21 cellular contexts compared by ENCODE assay signal in genomic region chr5:14708551-14708950, GRCh38. TPM values are rescaled to one million over a fixed set of nuclear protein-coding genes. Genes with fewer than 3 reads are reported as not detected.
DNase-seq lines count a peak whose midpoint lies in the region; ATAC-seq, FAIRE-seq and TF ChIP-seq lines count a peak whose summit lies in the region.
"Had no signal": no experiment of that assay in that cellular context is flagged by ENCODE, and none has a peak within 500 bp of the region (broad histone marks: within the 10 kb centered on the region; RNA-seq: fewer than 3 reads in every experiment).

No MANE protein-coding gene starts in this region.

- no peaks in the 10 kb centered on the region for H3K27me3 Mint-ChIP-seq in activated CD4-positive, alpha-beta T cell treated with anti-CD3 and anti-CD28 coated beads, Interleukin-2, amount 10 ng/mL, durations not matched to agents 7 days and 5 days
- no peaks in the 10 kb centered on the region for H3K27me3 Mint-ChIP-seq in T-helper 2 cell treated with Interferon-gamma antibody and Interleukin-4, amounts not matched to agents 5 μg/mL and 100 μg/mL, for 36 hours (ENCODE audit: low read depth)
- H3K27me3 Mint-ChIP-seq: stimulated activated naive B cell treated with anti-CD40 and anti-IgM and Interleukin-4, amounts not matched to agents 10 μg/mL and 1 μg/mL and 100 μg/mL, for 72 hours had no signal

- TF ChIP-seq EP300 in K562 (IDR thresholded peaks at IDR 0.05; ENCODE audit: low read length) (no peak), ovary (IDR thresholded peaks at IDR 0.05) (no peak)

- peaks cover 60% of the 10 kb centered on the region for H3K4me1 Mint-ChIP-seq in activated CD4-positive, alpha-beta T cell treated with anti-CD3 and anti-CD28 coated beads, Interleukin-2, amount 10 ng/mL, durations not matched to agents 7 days and 5 days
- H3K4me1 Mint-ChIP-seq in T-helper 2 cell treated with Interferon-gamma antibody and Interleukin-4, amounts not matched to agents 5 μg/mL and 100 μg/mL, for 36 hours (ENCODE audit: low read depth) = peaks cover 60% of the 10 kb centered on the region

- no peak for TF ChIP-seq RAD21 in K562 (CRISPR knock-in tag; conservative IDR thresholded peaks at IDR 0.05 in 1 of 2, IDR thresholded peaks at IDR 0.05 in 1 of 2)

- no TSS peak for BruUV-seq in K562 (replicated peaks; lab: Mats Ljungman, UMichigan)

- no peak overlapping the region for H3K4me3 ChIP-seq in K562
- no peak overlapping the region for H3K4me3 ChIP-seq in ovary
- H3K4me3 ChIP-seq: esophagus muscularis mucosa, left lung had no signal

- H2AFZ ChIP-seq in K562 (ENCODE audit: low read depth, low read length) = no peak overlapping the region

- no peaks in the 10 kb centered on the region for H3K9me1 ChIP-seq in K562 (ENCODE audit: control insufficient read depth, insufficient read depth, low read length)

- CTCF ChIA-PET in activated CD4-positive, alpha-beta T cell treated with anti-CD3 and anti-CD28 coated beads, Interleukin-2, amount 10 ng/mL, durations not matched to agents 7 days and 5 days (lab: Charles Lee) = interaction anchor here (1.1 to 1.8 kb wide), 7 partner anchors 14 to 383 kb away, joined by 3 to 7 read pairs (median 4); no protein-coding TSS in a partner anchor
- CTCF ChIA-PET in K562 (lab: Yijun Ruan, JAX; ENCODE audit: low intra/inter-chr PET ratio) = no interaction called here

- peaks cover 79% of the 10 kb centered on the region for H3K36me3 ChIP-seq in K562 (ENCODE audit: control insufficient read depth, insufficient read depth, low read length)
- H3K36me3 ChIP-seq in ovary = no peaks in the 10 kb centered on the region

- H3K27ac ChIP-seq in K562 (ENCODE audit: extremely low read depth, low read depth, low read length) (no peak overlapping the region), ovary (no peak overlapping the region)
- H3K27ac ChIP-seq: C4-2B, esophagus muscularis mucosa, KMS-11, left lung had no signal

- H4K20me1 ChIP-seq in K562 (replicated peaks; ENCODE audit: control insufficient read depth, insufficient read depth, low read length) = no peaks in the 10 kb centered on the region

- peaks cover 85% of the 10 kb centered on the region for H3K36me3 Mint-ChIP-seq in activated CD4-positive, alpha-beta T cell treated with anti-CD3 and anti-CD28 coated beads, Interleukin-2, amount 10 ng/mL, durations not matched to agents 7 days and 5 days (ENCODE audit: low read depth)
- peaks cover 87% of the 10 kb centered on the region for H3K36me3 Mint-ChIP-seq in T-helper 2 cell treated with Interferon-gamma antibody and Interleukin-4, amounts not matched to agents 5 μg/mL and 100 μg/mL, for 36 hours (ENCODE audit: low read depth)

- H3K9ac ChIP-seq in K562 (ENCODE audit: insufficient read depth in 1 of 2, low read depth in 2 of 2, low read length in 2 of 2) = no peak overlapping the region
- H3K9ac ChIP-seq: KMS-11 had no signal

- ATAC-seq in K562 = no peak
- ATAC-seq: left lung; Panc1; SK-N-SH treated with all-trans-retinoic acid at 6 μM for 48 hours; stimulated activated naive B cell treated with anti-CD40 and anti-IgM and Interleukin-4, amounts not matched to agents 10 μg/mL and 1 μg/mL and 100 μg/mL, for 72 hours had no signal

- H3K27ac Mint-ChIP-seq in activated CD4-positive, alpha-beta T cell treated with anti-CD3 and anti-CD28 coated beads, Interleukin-2, amount 10 ng/mL, durations not matched to agents 7 days and 5 days = peak overlapping the region; percentile 98
- peak overlapping the region; percentile 100 for H3K27ac Mint-ChIP-seq in T-helper 2 cell treated with Interferon-gamma antibody and Interleukin-4, amounts not matched to agents 5 μg/mL and 100 μg/mL, for 36 hours

- intact Hi-C loops in K562 (cut with micrococcal nuclease) (no loop called here), ovary (cut with DNase I) (no loop called here)

- no peaks in the 10 kb centered on the region for H3K27me3 ChIP-seq in K562 (ENCODE audit: control insufficient read depth in 2 of 2, insufficient read depth in 2 of 2, low read length in 2 of 2)
- H3K27me3 ChIP-seq in ovary = no peaks in the 10 kb centered on the region
- H3K27me3 ChIP-seq: esophagus muscularis mucosa, left lung had no signal

- POLR2A ChIA-PET in activated CD4-positive, alpha-beta T cell treated with anti-CD3 and anti-CD28 coated beads, Interleukin-2, amount 10 ng/mL, durations not matched to agents 7 days and 5 days (lab: Charles Lee) = interaction anchor here (0.6 kb wide), 1 partner anchor 162 kb away, joined by 7 read pairs; no protein-coding TSS in a partner anchor
- POLR2A ChIA-PET in K562 (lab: Yijun Ruan, JAX) = interaction anchor here (0.6 to 0.9 kb wide), 2 partner anchors 10 to 12 kb away, joined by 3 to 4 read pairs; no protein-coding TSS in a partner anchor

- H3K4me1 ChIP-seq in K562 (replicated peaks in 1 of 2; ENCODE audit: control insufficient read depth in 2 of 2, insufficient read depth in 2 of 2, low read length in 2 of 2) (peaks cover 1 to 15% of the 10 kb centered on the region in 2 experiments; a peak in 3 of 5 replicates), ovary (ENCODE audit: insufficient read depth) (no peaks in the 10 kb centered on the region)

- no peak overlapping the region for H3K4me3 Mint-ChIP-seq in activated CD4-positive, alpha-beta T cell treated with anti-CD3 and anti-CD28 coated beads, Interleukin-2, amount 10 ng/mL, durations not matched to agents 7 days and 5 days
- peak overlapping the region; percentile 58 for H3K4me3 Mint-ChIP-seq in T-helper 2 cell treated with Interferon-gamma antibody and Interleukin-4, amounts not matched to agents 5 μg/mL and 100 μg/mL, for 36 hours
- H3K4me3 Mint-ChIP-seq: stimulated activated naive B cell treated with anti-CD40 and anti-IgM and Interleukin-4, amounts not matched to agents 10 μg/mL and 1 μg/mL and 100 μg/mL, for 72 hours had no signal

- no peak for FAIRE-seq in K562 (lab: Jason Lieb, UNC)
- FAIRE-seq: A204.1, GM18507, TTC549 had no signal

- TF ChIP-seq CTCF in K562 (IDR thresholded peaks at IDR 0.05 in 2 of 3, conservative IDR thresholded peaks at IDR 0.05 in 1 of 3; ENCODE audit: insufficient read depth in 2 of 3, low read depth in 1 of 3, low read length in 3 of 3) = no peak
- no peak for TF ChIP-seq CTCF in ovary (IDR thresholded peaks at IDR 0.05)

- H3K9me3 ChIP-seq in K562 (replicated peaks; ENCODE audit: control insufficient read depth, insufficient read depth, low read depth, low read length) (no peaks in the 10 kb centered on the region), ovary (no peaks in the 10 kb centered on the region)
- H3K9me3 ChIP-seq: esophagus muscularis mucosa, left lung had no signal

- no peaks in the 10 kb centered on the region for H3K9me3 Mint-ChIP-seq in activated CD4-positive, alpha-beta T cell treated with anti-CD3 and anti-CD28 coated beads, Interleukin-2, amount 10 ng/mL, durations not matched to agents 7 days and 5 days
- no peaks in the 10 kb centered on the region for H3K9me3 Mint-ChIP-seq in T-helper 2 cell treated with Interferon-gamma antibody and Interleukin-4, amounts not matched to agents 5 μg/mL and 100 μg/mL, for 36 hours
- H3K9me3 Mint-ChIP-seq: stimulated activated naive B cell treated with anti-CD40 and anti-IgM and Interleukin-4, amounts not matched to agents 10 μg/mL and 1 μg/mL and 100 μg/mL, for 72 hours had no signal

- TF ChIP-seq POLR2A in K562 (conservative IDR thresholded peaks at IDR 0.05) = no peak
- TF ChIP-seq POLR2A in ovary (IDR thresholded peaks at IDR 0.05) = no peak

- in situ Hi-C loops in K562 (cut with MboI) = no loop called here

- no peaks in the 10 kb centered on the region for H3K79me2 ChIP-seq in K562 (ENCODE audit: control insufficient read depth, insufficient read depth, low read length)

- H3K4me2 ChIP-seq in K562 (ENCODE audit: insufficient read depth, low read length) = no peak overlapping the region
- H3K4me2 ChIP-seq: KMS-11 had no signal

- no peak for DNase-seq in activated CD4-positive, alpha-beta T cell treated with anti-CD3 and anti-CD28 coated beads, Interleukin-2, amount 10 ng/mL, durations not matched to agents 7 days and 5 days
- DNase-seq in activated CD4-positive, alpha-beta T cell treated with anti-CD3 and anti-CD28 coated beads for 4 hours = no peak
- DNase-seq in T-helper 2 cell treated with Interferon-gamma antibody and Interleukin-4, amounts not matched to agents 5 μg/mL and 100 μg/mL, for 36 hours (ENCODE audit: low spot score) = no peak
- DNase-seq in K562 (ENCODE audit: extremely low read depth in 1 of 4, low spot score in 3 of 4) (no peak), renal cortical epithelial cell (ENCODE audit: low read depth) (peak; percentile 87), NCI-H524 treated with DMSO at 0.1 percent for 48 hours (lab: John Stamatoyannopoulos, UW) (no peak), NCI-H2081 treated with DMSO at 0.1 percent for 48 hours (lab: John Stamatoyannopoulos, UW) (no peak), ovary (no peak)
- DNase-seq: DMS79 treated with DMSO at 0.1 percent for 48 hours; H7; left lung; NCI-H1105 treated with DMSO at 0.1 percent for 48 hours; stimulated activated naive B cell treated with anti-CD40 and anti-IgM and Interleukin-4, amounts not matched to agents 10 μg/mL and 1 μg/mL and 100 μg/mL, for 72 hours had no signal

- 88% methylated on average over 5 of the region's 5 CpGs for WGBS in K562 (ENCODE audit: insufficient coverage, low coverage, missing lambda C conversion rate)
- WGBS in ovary, 3 donors = 95 to 98% (median 95%) methylated on average over 5 of the region's 5 CpGs

RNA-seq across cellular contexts. Expression of gene OTULIN, which starts 44.0 kb away (rescaled TPM):
- total RNA-seq in activated CD4-positive, alpha-beta T cell treated with anti-CD3 and anti-CD28 coated beads, Interleukin-2, amount 10 ng/mL, durations not matched to agents 7 days and 5 days = 10 to 100 TPM; 62.5 to 63.2 TPM
- total RNA-seq in K562 (2011; cell fraction: chromatin; rRNA removed; ENCODE audit: low replicate concordance) = 32.6 and 75.0 TPM in 2 replicates
- 26.8 and 28.3 TPM in 2 replicates for total RNA-seq in K562 (2011; cell fraction: nucleolus; rRNA removed)
- total RNA-seq in K562 (2011; cell fraction: nucleoplasm; rRNA removed) = 49.0 and 63.9 TPM in 2 replicates
- total RNA-seq in K562 (2014; rRNA removed) (28.6 and 31.4 TPM in 2 replicates), K562 (2014; rRNA removed; fragmentation: Illumina TruSeq; extraction: Trizol) (21.5 and 24.6 TPM in 2 replicates), K562 (2015; rRNA removed; fragmentation: Illumina TruSeq; extraction: Trizol) (20.1 and 20.5 TPM in 2 replicates), K562 (2021) (33.6 and 34.7 TPM in 2 replicates), renal cortical epithelial cell (20.0 and 25.2 TPM in 2 replicates), ovary (10 to 100 TPM; 21.1 to 29.3 (median 23.9) TPM)
- polyA plus RNA-seq in K562 (2011; rRNA removed) (17.8 and 20.4 TPM in 2 replicates), K562 (2014; fragmentation: Illumina TruSeq; extraction: Trizol) (12.3 and 13.3 TPM in 2 replicates), K562 (2014; fragmentation: Nextera tagmentation; extraction: Ambion mirVana) (1 to 10 TPM; 3.3 to 3.5 TPM), K562 (2014; rRNA removed) (12.4 and 16.2 TPM in 2 replicates), ovary (1 to 10 TPM; 4.1 to 7.5 TPM)
- 9.9 and 12.8 TPM in 2 replicates for polyA plus RNA-seq in K562 (2011; cell fraction: cytosol; rRNA removed)
- polyA plus RNA-seq in K562 (2011; cell fraction: nucleus; rRNA removed) = 19.0 and 19.8 TPM in 2 replicates
- polyA plus RNA-seq in K562 (2012) = 10.0 and 11.5 TPM in 2 replicates
- polyA minus RNA-seq in K562 (2011; rRNA and poly(A)+ RNA removed) = 32.2 and 36.9 TPM in 2 replicates
- polyA minus RNA-seq in K562 (2011; cell fraction: cytosol; rRNA and poly(A)+ RNA removed) = 19.6 and 21.0 TPM in 2 replicates
- 37.8 and 47.7 TPM in 2 replicates for polyA minus RNA-seq in K562 (2011; cell fraction: nucleus; rRNA and poly(A)+ RNA removed)
